In genomic region chr20:1185781-1186334, GRCh38 we compare ENCODE assay signal across 8 cellular contexts. TPM values are rescaled to one million over a fixed set of nuclear protein-coding genes. Genes with fewer than 3 reads are reported as not detected.
DNase-seq lines count a peak whose midpoint lies in the region; ATAC-seq and TF ChIP-seq lines count a peak whose summit lies in the region.

No MANE protein-coding gene starts in this region.

- H3K4me3 Mint-ChIP-seq in activated CD4-positive, alpha-beta memory T cell treated with anti-CD3 and anti-CD28 coated beads for 36 hours: peak overlapping the region; percentile 23

- POLR2A ChIA-PET in activated CD4-positive, alpha-beta memory T cell treated with anti-CD3 and anti-CD28 coated beads for 36 hours (lab: Charles Lee): no interaction called here

- DNase-seq in A172 (ENCODE audit: low spot score) (peak; percentile 33), NCI-H2227 (lab: John Stamatoyannopoulos, UW; ENCODE audit: unreplicated experiment) (peak; percentile 79), epithelial cell of proximal tubule (ENCODE audit: low read depth) (no peak)
- peak; percentile 72 for DNase-seq in activated CD4-positive, alpha-beta memory T cell treated with anti-CD3 and anti-CD28 coated beads for 36 hours

- H3K36me3 Mint-ChIP-seq in activated CD4-positive, alpha-beta memory T cell treated with anti-CD3 and anti-CD28 coated beads for 36 hours: no peaks in the 10 kb centered on the region

- H3K4me3 ChIP-seq in epithelial cell of proximal tubule (ENCODE audit: low read depth, low read length) (no peak overlapping the region), neuron (ENCODE audit: low read length) (peak overlapping the region; percentile 49)

- ATAC-seq in HG03196 (IDR thresholded peaks at IDR 0.05; ENCODE audit: unreplicated experiment) (no peak), HG02970 (IDR thresholded peaks at IDR 0.05; ENCODE audit: low FRiP score, unreplicated experiment) (no peak)

- H3K4me1 ChIP-seq in neuron (ENCODE audit: insufficient read depth, low read length): peaks cover 15% of the 10 kb centered on the region

- H3K9me3 ChIP-seq in neuron (ENCODE audit: low read length): peaks cover 3% of the 10 kb centered on the region

- no peak overlapping the region for H2AFZ ChIP-seq in neuron (ENCODE audit: low read depth, low read length)

- no peaks in the 10 kb centered on the region for H3K36me3 ChIP-seq in neuron (ENCODE audit: insufficient read depth, low read length)

- peaks cover 7% of the 10 kb centered on the region for H3K4me1 Mint-ChIP-seq in activated CD4-positive, alpha-beta memory T cell treated with anti-CD3 and anti-CD28 coated beads for 36 hours (ENCODE audit: low read depth)

- peaks cover 24% of the 10 kb centered on the region for H3K27me3 Mint-ChIP-seq in activated CD4-positive, alpha-beta memory T cell treated with anti-CD3 and anti-CD28 coated beads for 36 hours

- no peaks in the 10 kb centered on the region for H3K9me3 Mint-ChIP-seq in activated CD4-positive, alpha-beta memory T cell treated with anti-CD3 and anti-CD28 coated beads for 36 hours

- H3K27me3 ChIP-seq in neuron (ENCODE audit: insufficient read depth, low read length): no peaks in the 10 kb centered on the region

- no peak overlapping the region for H3K27ac Mint-ChIP-seq in activated CD4-positive, alpha-beta memory T cell treated with anti-CD3 and anti-CD28 coated beads for 36 hours

- CTCF ChIA-PET in activated CD4-positive, alpha-beta memory T cell treated with anti-CD3 and anti-CD28 coated beads for 36 hours (lab: Charles Lee): interaction anchor here (1.2 to 1.5 kb wide), 2 partner anchors 14 to 27 kb away, joined by 3 to 5 read pairs; no protein-coding TSS in a partner anchor

- TF ChIP-seq CTCF in GM12873 (IDR thresholded peaks at IDR 0.05; ENCODE audit: insufficient read depth, low read depth, low read length, missing control alignments): peak; percentile 68
- TF ChIP-seq CTCF in epithelial cell of proximal tubule (conservative IDR thresholded peaks at IDR 0.05; ENCODE audit: low read depth, low read length): peak; percentile 67

- intact Hi-C loops in activated CD4-positive, alpha-beta memory T cell treated with anti-CD3 and anti-CD28 coated beads for 36 hours (cut with micrococcal nuclease): loop anchor here (1.0 kb wide), 2 partner anchors 35 to 78 kb away; no protein-coding TSS in a partner anchor

RNA-seq across cellular contexts. Expression of gene TMEM74B, which starts 1.1 kb away (rescaled TPM):
- 0.67 and 0.72 TPM in 2 replicates for total RNA-seq in A172 (2014; rRNA removed; shearing (Covaris generic))
- 1 to 10 TPM in 1 of 2 experiments, under 1 TPM in 1; 0.63 to 1.3 TPM for total RNA-seq in activated CD4-positive, alpha-beta memory T cell treated with anti-CD3 and anti-CD28 coated beads for 36 hours
- total RNA-seq in epithelial cell of proximal tubule: 1.2 TPM in 1 of 2 replicates, not detected in the other

RNA-seq across cellular contexts. Expression of gene C20orf202, which starts 17.4 kb away (rescaled TPM):
- not detected in 2 replicates for total RNA-seq in A172 (2014; rRNA removed; shearing (Covaris generic))
- total RNA-seq in activated CD4-positive, alpha-beta memory T cell treated with anti-CD3 and anti-CD28 coated beads for 36 hours: not detected
- not detected in 2 replicates for total RNA-seq in epithelial cell of proximal tubule

RNA-seq across cellular contexts. Expression of gene RAD21L1, which starts 40.0 kb away (rescaled TPM):
- total RNA-seq in A172 (2014; rRNA removed; shearing (Covaris generic)): 0.07 and 0.90 TPM in 2 replicates
- not detected for total RNA-seq in activated CD4-positive, alpha-beta memory T cell treated with anti-CD3 and anti-CD28 coated beads for 36 hours
- 0.06 and 1.2 TPM in 2 replicates for total RNA-seq in epithelial cell of proximal tubule
